ENCODE assay signal across 22 cellular contexts in the genomic region with DNA sequence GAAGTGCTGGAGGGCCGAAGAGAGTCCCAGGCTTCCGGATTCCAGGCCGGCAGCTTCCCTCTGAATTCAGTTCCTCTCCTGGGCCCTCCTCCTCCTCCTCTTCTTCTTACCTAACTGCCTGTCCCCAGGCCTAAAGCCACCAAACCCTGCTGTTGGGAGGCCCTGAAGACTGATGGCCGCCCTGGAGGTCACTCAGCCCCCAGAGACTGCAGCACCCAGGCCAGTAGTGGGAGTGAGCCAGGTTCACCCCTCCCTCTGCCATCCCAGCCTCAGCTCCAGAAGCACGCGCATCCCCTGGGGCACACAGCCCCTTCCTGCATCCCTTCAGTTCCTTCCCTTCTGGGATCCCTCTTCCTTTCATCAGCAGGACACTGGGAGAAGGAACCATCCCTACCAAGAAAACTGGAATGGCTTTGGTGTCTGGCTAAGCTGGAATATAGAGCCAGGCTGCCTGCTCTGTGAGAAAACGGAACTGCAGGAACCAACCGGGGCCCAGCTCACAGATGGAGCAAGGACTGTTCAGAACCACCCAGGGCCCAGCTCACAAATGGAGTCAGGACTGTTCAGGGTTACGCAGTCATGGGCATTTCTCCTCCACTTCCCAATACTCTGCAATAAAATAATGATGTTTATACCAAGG.
"Had no signal": no experiment of that assay in that cellular context is flagged by ENCODE, and none has a peak within 500 bp of the region (broad histone marks: within the 10 kb centered on the region; RNA-seq: fewer than 3 reads in every experiment).

No MANE protein-coding gene starts in this region.

- H3K27ac ChIP-seq: adrenal gland, dorsolateral prefrontal cortex, gastroesophageal sphincter, sigmoid colon, thyroid gland, WERI-Rb-1 had no signal

- H3K27me3 ChIP-seq: adrenal gland, dorsolateral prefrontal cortex, gastroesophageal sphincter, sigmoid colon, thyroid gland had no signal

- H3K9me3 ChIP-seq: adrenal gland, gastroesophageal sphincter, mucosa of descending colon, sigmoid colon, thyroid gland had no signal

- H3K4me3 ChIP-seq: adrenal gland, dorsolateral prefrontal cortex, gastroesophageal sphincter, mucosa of descending colon, sigmoid colon, smooth muscle cell, thyroid gland had no signal

- H3K4me3 Mint-ChIP-seq: activated CD4-positive, alpha-beta T cell treated with anti-CD3 and anti-CD28 coated beads, Interleukin-2, amount 10 ng/mL, durations not matched to agents 7 days and 5 days; activated naive CD8-positive, alpha-beta T cell; activated T-helper 1 cell treated with anti-CD3 and anti-CD28 coated beads, Interleukin-12 subunit alpha, Interleukin-12 subunit beta, Interleukin-2, Interleukin-4 antibody, amounts not matched to agents 30 ng/mL and 10 ng/mL and 1 ng/mL, durations not matched to agents 14 hours and 24 hours and 36 hours; effector memory CD8-positive, alpha-beta T cell; nephron progenitor cell; T-cell; T-helper 2 cell treated with Interferon-gamma antibody and Interleukin-4, amounts not matched to agents 5 μg/mL and 100 μg/mL, for 36 hours had no signal

- H3K36me3 Mint-ChIP-seq: T-cell had no signal

- ATAC-seq: effector memory CD8-positive, alpha-beta T cell; gastroesophageal sphincter; left colon; mucosa of descending colon; T-cell had no signal

- H3K36me3 ChIP-seq: adrenal gland, gastroesophageal sphincter, sigmoid colon, thyroid gland, WERI-Rb-1 had no signal

- H3K9me3 Mint-ChIP-seq: activated CD4-positive, alpha-beta T cell treated with anti-CD3 and anti-CD28 coated beads, Interleukin-2, amount 10 ng/mL, durations not matched to agents 7 days and 5 days; activated T-helper 1 cell treated with anti-CD3 and anti-CD28 coated beads, Interleukin-12 subunit alpha, Interleukin-12 subunit beta, Interleukin-2, Interleukin-4 antibody, amounts not matched to agents 30 ng/mL and 10 ng/mL and 1 ng/mL, durations not matched to agents 14 hours and 24 hours and 36 hours; effector memory CD8-positive, alpha-beta T cell; T-cell; T-helper 2 cell treated with Interferon-gamma antibody and Interleukin-4, amounts not matched to agents 5 μg/mL and 100 μg/mL, for 36 hours had no signal

- DNase-seq: activated CD4-positive, alpha-beta T cell treated with anti-CD3 and anti-CD28 coated beads, Interleukin-2, amount 10 ng/mL, durations not matched to agents 7 days and 5 days; activated CD4-positive, CD25-positive, alpha-beta regulatory T cell treated with anti-CD3 and anti-CD28 coated beads, Interleukin-2, amount 50 U/mL, for 72 hours; adrenal gland; central memory CD4-positive, alpha-beta T cell; dorsolateral prefrontal cortex; effector memory CD8-positive, alpha-beta T cell; left colon; mesenchymal stem cell; mucosa of descending colon; nephron progenitor cell; nucleus accumbens; sigmoid colon; stimulated activated CD4-positive, alpha-beta T cell treated with anti-CD3 and anti-CD28 coated beads, Interleukin-2, amount 100 ng/mL, for 48 hours; stimulated activated naive CD4-positive, alpha-beta T cell treated with Interleukin-2 at 50 U/mL for 16 hours; thyroid gland; WERI-Rb-1 had no signal

- H3K4me1 ChIP-seq: adrenal gland, gastroesophageal sphincter, sigmoid colon, thyroid gland had no signal

- H3K27ac Mint-ChIP-seq: activated CD4-positive, alpha-beta T cell treated with anti-CD3 and anti-CD28 coated beads, Interleukin-2, amount 10 ng/mL, durations not matched to agents 7 days and 5 days; activated naive CD8-positive, alpha-beta T cell; activated T-helper 1 cell treated with anti-CD3 and anti-CD28 coated beads, Interleukin-12 subunit alpha, Interleukin-12 subunit beta, Interleukin-2, Interleukin-4 antibody, amounts not matched to agents 30 ng/mL and 10 ng/mL and 1 ng/mL, durations not matched to agents 14 hours and 24 hours and 36 hours; effector memory CD8-positive, alpha-beta T cell; nephron progenitor cell; T-cell; T-helper 2 cell treated with Interferon-gamma antibody and Interleukin-4, amounts not matched to agents 5 μg/mL and 100 μg/mL, for 36 hours had no signal

- H3K4me1 Mint-ChIP-seq: activated CD4-positive, alpha-beta T cell treated with anti-CD3 and anti-CD28 coated beads, Interleukin-2, amount 10 ng/mL, durations not matched to agents 7 days and 5 days; nephron progenitor cell; T-cell had no signal
